In genomic region chr21:31473685-31474345, GRCh38 we compare ENCODE assay signal across 1 cellular context.
TF ChIP-seq lines count a peak whose summit lies in the region.

No MANE protein-coding gene starts in this region.

TF ChIP-seq in WTC11, 78 proteins besides CTCF, POLR2A, EP300 and RAD21 (continued from another document):
- TF ChIP-seq, protein P1, sequence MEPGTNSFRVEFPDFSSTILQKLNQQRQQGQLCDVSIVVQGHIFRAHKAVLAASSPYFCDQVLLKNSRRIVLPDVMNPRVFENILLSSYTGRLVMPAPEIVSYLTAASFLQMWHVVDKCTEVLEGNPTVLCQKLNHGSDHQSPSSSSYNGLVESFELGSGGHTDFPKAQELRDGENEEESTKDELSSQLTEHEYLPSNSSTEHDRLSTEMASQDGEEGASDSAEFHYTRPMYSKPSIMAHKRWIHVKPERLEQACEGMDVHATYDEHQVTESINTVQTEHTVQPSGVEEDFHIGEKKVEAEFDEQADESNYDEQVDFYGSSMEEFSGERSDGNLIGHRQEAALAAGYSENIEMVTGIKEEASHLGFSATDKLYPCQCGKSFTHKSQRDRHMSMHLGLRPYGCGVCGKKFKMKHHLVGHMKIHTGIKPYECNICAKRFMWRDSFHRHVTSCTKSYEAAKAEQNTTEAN (CRISPR knock-in tag; IDR thresholded peaks at IDR 0.05), result no peak
- TF ChIP-seq NFYB (CRISPR knock-in tag; conservative IDR thresholded peaks at IDR 0.05; ENCODE audit: low read depth) (no peak), NFE2L1 (CRISPR knock-in tag; IDR thresholded peaks at IDR 0.05) (no peak)
